ENCODE assay signal across 19 cellular contexts in the genomic region with DNA sequence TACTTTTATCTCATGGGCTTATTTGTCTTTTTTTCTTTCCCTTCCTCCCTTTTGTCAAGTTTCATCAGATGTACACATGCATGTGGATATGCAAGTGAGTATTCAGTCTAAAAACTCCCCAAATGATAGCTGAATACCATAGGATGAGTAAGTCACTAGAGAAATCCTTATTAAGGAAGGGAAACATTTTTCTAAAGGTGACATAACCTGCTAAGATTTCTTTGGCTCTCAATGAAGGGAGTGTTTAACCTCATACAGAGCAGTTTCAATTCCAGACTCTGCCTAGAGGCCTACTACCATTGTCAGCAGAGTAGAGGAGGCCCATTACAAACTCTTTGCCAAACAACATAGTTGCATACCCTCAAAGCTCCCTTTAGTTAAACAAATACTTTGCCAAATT.
DNase-seq lines count a peak whose midpoint lies in the region; FAIRE-seq and TF ChIP-seq lines count a peak whose summit lies in the region.
"Had no signal": no experiment of that assay in that cellular context is flagged by ENCODE, and none has a peak within 500 bp of the region (broad histone marks: within the 10 kb centered on the region; RNA-seq: fewer than 3 reads in every experiment).

No MANE protein-coding gene starts in this region.

- TF ChIP-seq POLR2A in sigmoid colon (IDR thresholded peaks at IDR 0.05), result no peak

- H3K9me2 ChIP-seq in OCI-LY7 (ENCODE audit: insufficient read depth, low read length), result no peaks in the 10 kb centered on the region

- H3K79me2 ChIP-seq in astrocyte (ENCODE audit: insufficient read depth, low read length), result no peaks in the 10 kb centered on the region
- H3K79me2 ChIP-seq in OCI-LY7 (ENCODE audit: insufficient read depth, low read depth, low read length), result no peaks in the 10 kb centered on the region

- H3K27me3 Mint-ChIP-seq in astrocyte (ENCODE audit: low read depth, unreplicated experiment), result no peaks in the 10 kb centered on the region

- H3K4me3 Mint-ChIP-seq in astrocyte (ENCODE audit: unreplicated experiment), result no peak overlapping the region
- H3K4me3 Mint-ChIP-seq: activated CD8-positive, alpha-beta T cell treated with anti-CD3 and anti-CD28 coated beads for 36 hours; CD8-positive, alpha-beta T cell; stimulated activated naive B cell treated with anti-CD40 and anti-IgM and Interleukin-4, amounts not matched to agents 10 μg/mL and 1 μg/mL and 100 μg/mL, for 72 hours had no signal

- H3K27ac Mint-ChIP-seq in astrocyte (ENCODE audit: unreplicated experiment), result peak overlapping the region; percentile 64
- H3K27ac Mint-ChIP-seq: activated CD8-positive, alpha-beta T cell treated with anti-CD3 and anti-CD28 coated beads for 36 hours; CD8-positive, alpha-beta T cell; stimulated activated naive B cell treated with anti-CD40 and anti-IgM and Interleukin-4, amounts not matched to agents 10 μg/mL and 1 μg/mL and 100 μg/mL, for 72 hours had no signal

- H3K36me3 Mint-ChIP-seq in astrocyte (ENCODE audit: low read depth, unreplicated experiment), result peaks cover 3% of the 10 kb centered on the region
- H3K36me3 Mint-ChIP-seq: CD8-positive, alpha-beta T cell; stimulated activated naive B cell treated with anti-CD40 and anti-IgM and Interleukin-4, amounts not matched to agents 10 μg/mL and 1 μg/mL and 100 μg/mL, for 72 hours had no signal

- H4K20me1 ChIP-seq in astrocyte (ENCODE audit: insufficient read depth, low read length), result no peaks in the 10 kb centered on the region
- H4K20me1 ChIP-seq in OCI-LY7 (ENCODE audit: insufficient read depth, low read length), result no peaks in the 10 kb centered on the region

- no peak overlapping the region for H3K4me2 ChIP-seq in astrocyte (ENCODE audit: low read length)
- no peak overlapping the region for H3K4me2 ChIP-seq in skeletal muscle satellite cell (ENCODE audit: low read length)
- no peak overlapping the region for H3K4me2 ChIP-seq in OCI-LY7 (ENCODE audit: low read length)

- CTCF ChIA-PET in OCI-LY7 (lab: Charles Lee; ENCODE audit: unreplicated experiment), result no interaction called here

- H3K9me3 ChIP-seq in astrocyte (ENCODE audit: insufficient read depth, low read depth, low read length) (no peaks in the 10 kb centered on the region), skeletal muscle satellite cell (replicated peaks; ENCODE audit: low read length) (no peaks in the 10 kb centered on the region), BE2C (no peaks in the 10 kb centered on the region), OCI-LY7 (ENCODE audit: low read length) (no peaks in the 10 kb centered on the region), sigmoid colon (no peaks in the 10 kb centered on the region)
- H3K9me3 ChIP-seq: SJSA1, uterus had no signal

- H3K27ac ChIP-seq in astrocyte (ENCODE audit: low read depth, low read length) (peak overlapping the region; percentile 66), OCI-LY7 (ENCODE audit: low read depth, low read length, poor library complexity, severe bottlenecking) (no peak overlapping the region), sigmoid colon (no peak overlapping the region)
- H3K27ac ChIP-seq: SJSA1 had no signal

- peaks cover 55% of the 10 kb centered on the region for H3K4me1 Mint-ChIP-seq in astrocyte (ENCODE audit: low read depth, unreplicated experiment)
- H3K4me1 Mint-ChIP-seq: stimulated activated naive B cell treated with anti-CD40 and anti-IgM and Interleukin-4, amounts not matched to agents 10 μg/mL and 1 μg/mL and 100 μg/mL, for 72 hours had no signal

- H3K4me3 ChIP-seq in astrocyte (ENCODE audit: insufficient read depth, low read depth, low read length), result no peak overlapping the region
- no peak overlapping the region for H3K4me3 ChIP-seq in fibroblast of the aortic adventitia (ENCODE audit: low read depth, low read length)
- no peak overlapping the region for H3K4me3 ChIP-seq in skeletal muscle satellite cell (ENCODE audit: low read length)
- H3K4me3 ChIP-seq in BE2C (ENCODE audit: low read depth, low read length), result no peak overlapping the region
- no peak overlapping the region for H3K4me3 ChIP-seq in OCI-LY7 (ENCODE audit: low read depth, low read length, poor library complexity, severe bottlenecking)
- H3K4me3 ChIP-seq in sigmoid colon, result no peak overlapping the region
- H3K4me3 ChIP-seq: SJSA1, uterus had no signal

- POLR2A ChIA-PET in OCI-LY7 (lab: Charles Lee), result interaction anchor here (0.8 kb wide), 1 partner anchor 10 kb away, joined by 5 read pairs; no protein-coding TSS in a partner anchor

- no TSS peak for BruUV-seq in OCI-LY7 (replicated peaks; lab: Mats Ljungman, UMichigan)

- H3K36me3 ChIP-seq in astrocyte (ENCODE audit: insufficient read depth, low read length), result no peaks in the 10 kb centered on the region
- H3K36me3 ChIP-seq in skeletal muscle satellite cell (ENCODE audit: insufficient read depth, low read length), result peaks cover 22% of the 10 kb centered on the region
- peaks cover 5% of the 10 kb centered on the region for H3K36me3 ChIP-seq in BE2C
- no peaks in the 10 kb centered on the region for H3K36me3 ChIP-seq in OCI-LY7 (ENCODE audit: insufficient read depth, low read length)
- no peaks in the 10 kb centered on the region for H3K36me3 ChIP-seq in sigmoid colon
- H3K36me3 ChIP-seq: uterus had no signal

- no peak for TF ChIP-seq EP300 in sigmoid colon (IDR thresholded peaks at IDR 0.05)

- H3K9ac ChIP-seq in astrocyte (ENCODE audit: low read length), result no peak overlapping the region
- H3K9ac ChIP-seq in skeletal muscle satellite cell (ENCODE audit: low read depth, low read length), result peak overlapping the region; percentile 39

- H2AFZ ChIP-seq in astrocyte (ENCODE audit: low read depth, low read length) (no peak overlapping the region), OCI-LY7 (ENCODE audit: low read length) (no peak overlapping the region)

- DNase-seq in ELR (ENCODE audit: low read depth) (peak; percentile 40), astrocyte (ENCODE audit: low read depth) (peak; percentile 92), fibroblast of the aortic adventitia (ENCODE audit: low read depth) (peak; percentile 90), BE2C (no peak), OCI-LY7 (ENCODE audit: low spot score) (no peak), sigmoid colon (no peak), activated gamma-delta T cell (lab: John Stamatoyannopoulos, UW) (no peak)
- DNase-seq: activated CD8-positive, alpha-beta T cell treated with anti-CD3 and anti-CD28 coated beads for 36 hours; CD8-positive, alpha-beta T cell; dermis blood vessel endothelial cell; foreskin melanocyte; KBM-7; NCI-H1105; NCI-H2227 treated with DMSO at 0.1 percent for 48 hours; small intestine; stimulated activated naive B cell treated with anti-CD40 and anti-IgM and Interleukin-4, amounts not matched to agents 10 μg/mL and 1 μg/mL and 100 μg/mL, for 72 hours; uterus had no signal

- H3K27me3 ChIP-seq in astrocyte (ENCODE audit: insufficient read depth, low read length), result no peaks in the 10 kb centered on the region
- no peaks in the 10 kb centered on the region for H3K27me3 ChIP-seq in skeletal muscle satellite cell (ENCODE audit: control insufficient read depth, insufficient read depth, low read length)
- no peaks in the 10 kb centered on the region for H3K27me3 ChIP-seq in BE2C
- no peaks in the 10 kb centered on the region for H3K27me3 ChIP-seq in sigmoid colon
- H3K27me3 ChIP-seq: SJSA1, uterus had no signal

- intact Hi-C loops in OCI-LY7 (cut with micrococcal nuclease; ENCODE audit: unreplicated experiment) (no loop called here), sigmoid colon (cut with DNase I) (no loop called here)

- H3K4me1 ChIP-seq in astrocyte (ENCODE audit: insufficient read depth, low read length) (peaks cover 49% of the 10 kb centered on the region), skeletal muscle satellite cell (ENCODE audit: control insufficient read depth, insufficient read depth, low read length) (peaks cover 66% of the 10 kb centered on the region), BE2C (peaks cover 14% of the 10 kb centered on the region), OCI-LY7 (ENCODE audit: insufficient read depth, low read length, poor library complexity, severe bottlenecking) (no peaks in the 10 kb centered on the region), sigmoid colon (no peaks in the 10 kb centered on the region)

- no peak for TF ChIP-seq CTCF in astrocyte (IDR thresholded peaks at IDR 0.05; ENCODE audit: insufficient read depth, low read depth, low read length)
- TF ChIP-seq CTCF in fibroblast of the aortic adventitia (IDR thresholded peaks at IDR 0.05; ENCODE audit: insufficient read depth, low read length), result no peak
- TF ChIP-seq CTCF in BE2C (IDR thresholded peaks at IDR 0.05; ENCODE audit: low read depth, low read length), result no peak
- TF ChIP-seq CTCF in OCI-LY7 (conservative IDR thresholded peaks at IDR 0.05; ENCODE audit: low read length), result no peak
- TF ChIP-seq CTCF in sigmoid colon (IDR thresholded peaks at IDR 0.05), result no peak

- H3K9me3 Mint-ChIP-seq in astrocyte (ENCODE audit: unreplicated experiment), result no peaks in the 10 kb centered on the region
- H3K9me3 Mint-ChIP-seq: activated CD8-positive, alpha-beta T cell treated with anti-CD3 and anti-CD28 coated beads for 36 hours; CD8-positive, alpha-beta T cell; stimulated activated naive B cell treated with anti-CD40 and anti-IgM and Interleukin-4, amounts not matched to agents 10 μg/mL and 1 μg/mL and 100 μg/mL, for 72 hours had no signal

- FAIRE-seq in astrocyte (lab: Jason Lieb, UNC), result peak; percentile 80
- FAIRE-seq: small intestine had no signal

Comparison
In these comparisons a context has a peak if more than half of its experiments do, and no peak if none do; other contexts are left out.
1. DNase-seq: peak in ELR (single experiment), astrocyte (single experiment) and fibroblast of the aortic adventitia (single experiment); none in BE2C (single experiment), OCI-LY7 (single experiment), sigmoid colon (single experiment) and activated gamma-delta T cell (single experiment).